Comparison of ENCODE assay signal across 31 cellular contexts in the genomic region with DNA sequence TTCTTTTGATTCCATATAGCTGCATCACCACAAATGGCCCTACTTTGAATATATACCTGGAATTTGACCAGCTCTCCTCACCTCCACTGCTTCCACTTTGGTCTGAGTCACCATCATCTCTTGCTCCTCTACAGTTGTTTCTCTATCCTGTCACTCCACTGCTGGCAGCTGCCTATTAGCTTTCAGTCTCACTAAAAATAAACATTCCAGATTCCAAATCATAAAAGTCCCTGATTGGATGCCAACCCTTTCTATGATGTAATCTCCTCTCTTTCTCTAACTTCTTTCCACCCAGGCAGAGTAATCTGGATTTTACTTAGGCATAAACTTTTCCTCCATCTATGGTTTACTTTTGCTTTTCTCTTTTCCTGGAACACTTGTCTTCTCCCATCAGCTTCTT. TPM values are rescaled to one million over a fixed set of nuclear protein-coding genes. Genes with fewer than 3 reads are reported as not detected.
A peak's percentile ranks its signal among the peaks of the same experiment; 100 is the strongest.
DNase-seq lines count a peak whose midpoint lies in the region; ATAC-seq, FAIRE-seq and TF ChIP-seq lines count a peak whose summit lies in the region.
"Had no signal": no experiment of that assay in that cellular context is flagged by ENCODE, and none has a peak within 500 bp of the region (broad histone marks: within the 10 kb centered on the region; RNA-seq: fewer than 3 reads in every experiment).

No MANE protein-coding gene starts in this region.

- no peaks in the 10 kb centered on the region for H3K4me1 Mint-ChIP-seq in activated naive CD4-positive, alpha-beta T cell treated with anti-CD3 and anti-CD28 coated beads for 36 hours (ENCODE audit: low read depth)
- no peaks in the 10 kb centered on the region for H3K4me1 Mint-ChIP-seq in activated naive CD4-positive, alpha-beta T cell treated with anti-CD3 and anti-CD28 coated beads, Interleukin-2, amount 10 ng/mL, durations not matched to agents 7 days and 5 days
- H3K4me1 Mint-ChIP-seq: activated CD4-positive, alpha-beta T cell treated with anti-CD3 and anti-CD28 coated beads, Interleukin-2, amount 10 ng/mL, durations not matched to agents 7 days and 5 days; activated CD8-positive, alpha-beta memory T cell treated with anti-CD3 and anti-CD28 coated beads, Interleukin-2, amount 10 ng/mL, durations not matched to agents 7 days and 5 days; CD4-positive, CD25-positive, alpha-beta regulatory T cell; naive thymus-derived CD4-positive, alpha-beta T cell had no signal

- no TSS peak for BruUV-seq in endothelial cell of umbilical vein (replicated peaks; lab: Mats Ljungman, UMichigan)

- H3K27me3 ChIP-seq in endothelial cell of umbilical vein (ENCODE audit: control insufficient read depth in 2 of 2, insufficient read depth in 2 of 2, low read length in 2 of 2) = peaks cover 4 to 10% of the 10 kb centered on the region in 2 experiments
- H3K27me3 ChIP-seq: left lung, Peyer's patch, SJSA1, thyroid gland, vagina had no signal

- TF ChIP-seq CTCF in endothelial cell of umbilical vein (IDR thresholded peaks at IDR 0.05; ENCODE audit: extremely low read depth in 1 of 2, insufficient read depth in 1 of 2, low read depth in 1 of 2, low read length in 2 of 2) = no peak

- H3K9me1 ChIP-seq in endothelial cell of umbilical vein (replicated peaks; ENCODE audit: control insufficient read depth, extremely low read depth, insufficient read depth, low read length) = no peaks in the 10 kb centered on the region

- DNase-seq in activated naive CD4-positive, alpha-beta T cell treated with anti-CD3 and anti-CD28 coated beads for 36 hours = no peak
- no peak for DNase-seq in activated naive CD4-positive, alpha-beta T cell treated with anti-CD3 and anti-CD28 coated beads, Interleukin-2, amount 10 ng/mL, durations not matched to agents 7 days and 5 days
- DNase-seq in NCI-H2029 (lab: John Stamatoyannopoulos, UW) (peak; percentile 51), endothelial cell of umbilical vein (ENCODE audit: low read depth, low spot score) (peak; percentile 10), stromal cell of bone marrow (ENCODE audit: low read depth) (peak; percentile 41), G401 (ENCODE audit: low spot score) (no peak), RPMI8226 (no peak), Right ventricle myocardium superior (no peak)
- DNase-seq: activated CD4-positive, alpha-beta T cell treated with anti-CD3 and anti-CD28 coated beads, Interleukin-2, amount 10 ng/mL, durations not matched to agents 7 days and 5 days; activated CD8-positive, alpha-beta memory T cell treated with anti-CD3 and anti-CD28 coated beads, Interleukin-2, amount 10 ng/mL, durations not matched to agents 7 days and 5 days; activated T-cell treated with anti-CD3 and anti-CD28 coated beads, Interleukin-2, amount 50 U/mL, for 48 hours; CD4-positive, CD25-positive, alpha-beta regulatory T cell; effector memory CD8-positive, alpha-beta T cell; left lung; mesendoderm; MV-4-11; naive thymus-derived CD4-positive, alpha-beta T cell; NCI-H1436 treated with DMSO at 0.1 percent for 48 hours; Peyer's patch; thyroid gland had no signal

- no peak overlapping the region for H3K4me3 ChIP-seq in endothelial cell of umbilical vein (replicated peaks in 1 of 3; ENCODE audit: insufficient read depth in 1 of 3, low read depth in 1 of 3, low read length in 3 of 3)
- H3K4me3 ChIP-seq: K562, left lung, Peyer's patch, SJSA1, skin epidermis, thyroid gland, vagina had no signal

- no peaks in the 10 kb centered on the region for H3K9me3 Mint-ChIP-seq in activated naive CD4-positive, alpha-beta T cell treated with anti-CD3 and anti-CD28 coated beads for 36 hours
- peaks cover 2% of the 10 kb centered on the region for H3K9me3 Mint-ChIP-seq in activated naive CD4-positive, alpha-beta T cell treated with anti-CD3 and anti-CD28 coated beads, Interleukin-2, amount 10 ng/mL, durations not matched to agents 7 days and 5 days
- H3K9me3 Mint-ChIP-seq: stimulated activated naive CD8-positive, alpha-beta T cell treated with anti-CD3 and anti-CD28 coated beads, Interleukin-15, Interleukin-2, amounts not matched to agents 100 ng/mL and 50 ng/mL, for 24 hours had no signal

- no peaks in the 10 kb centered on the region for H3K36me3 Mint-ChIP-seq in activated naive CD4-positive, alpha-beta T cell treated with anti-CD3 and anti-CD28 coated beads for 36 hours (ENCODE audit: low read depth)
- no peaks in the 10 kb centered on the region for H3K36me3 Mint-ChIP-seq in activated naive CD4-positive, alpha-beta T cell treated with anti-CD3 and anti-CD28 coated beads, Interleukin-2, amount 10 ng/mL, durations not matched to agents 7 days and 5 days
- H3K36me3 Mint-ChIP-seq: activated CD8-positive, alpha-beta memory T cell treated with anti-CD3 and anti-CD28 coated beads, Interleukin-2, amount 10 ng/mL, durations not matched to agents 7 days and 5 days; CD4-positive, CD25-positive, alpha-beta regulatory T cell; naive thymus-derived CD4-positive, alpha-beta T cell had no signal

- no peaks in the 10 kb centered on the region for H3K79me2 ChIP-seq in endothelial cell of umbilical vein (ENCODE audit: control insufficient read depth, insufficient read depth, low read length)

- CTCF ChIA-PET in activated naive CD4-positive, alpha-beta T cell treated with anti-CD3 and anti-CD28 coated beads for 36 hours (lab: Charles Lee) = no interaction called here
- CTCF ChIA-PET in activated naive CD4-positive, alpha-beta T cell treated with anti-CD3 and anti-CD28 coated beads, Interleukin-2, amount 10 ng/mL, durations not matched to agents 7 days and 5 days (lab: Charles Lee) = no interaction called here
- CTCF ChIA-PET in endothelial cell of umbilical vein (lab: Charles Lee) = no interaction called here

- H3K9me3 ChIP-seq in endothelial cell of umbilical vein (replicated peaks; ENCODE audit: control insufficient read depth, insufficient read depth, low read length) = no peaks in the 10 kb centered on the region
- H3K9me3 ChIP-seq: Peyer's patch, SJSA1, thyroid gland, vagina had no signal

- no peak overlapping the region for H3K4me2 ChIP-seq in endothelial cell of umbilical vein (ENCODE audit: insufficient read depth, low read length)

- no peak overlapping the region for H3K27ac ChIP-seq in endothelial cell of umbilical vein (ENCODE audit: insufficient read depth, low read depth, low read length)
- H3K27ac ChIP-seq: left lung, Peyer's patch, SJSA1, skin epidermis, thyroid gland, vagina had no signal

- FAIRE-seq in endothelial cell of umbilical vein (lab: Jason Lieb, UNC) = no peak
- FAIRE-seq: A204.1, colon, frontal cortex, H1, K562 had no signal

- H3K9ac ChIP-seq in endothelial cell of umbilical vein (replicated peaks; ENCODE audit: extremely low read depth, insufficient read depth, low read length) = no peak overlapping the region

- H3K4me1 ChIP-seq in endothelial cell of umbilical vein (ENCODE audit: control insufficient read depth, extremely low read depth, insufficient read depth, low read length) = no peaks in the 10 kb centered on the region
- H3K4me1 ChIP-seq: left lung, Peyer's patch, SJSA1, thyroid gland, vagina had no signal

- ATAC-seq in Right ventricle myocardium superior (ENCODE audit: poor library complexity) = no peak
- ATAC-seq: activated CD8-positive, alpha-beta memory T cell treated with anti-CD3 and anti-CD28 coated beads, Interleukin-2, amount 10 ng/mL, durations not matched to agents 7 days and 5 days; effector memory CD8-positive, alpha-beta T cell; esophagus mucosa; K562; left lung; naive thymus-derived CD4-positive, alpha-beta T cell had no signal

- H3K27ac Mint-ChIP-seq in activated naive CD4-positive, alpha-beta T cell treated with anti-CD3 and anti-CD28 coated beads for 36 hours = peak overlapping the region; percentile 46
- no peak overlapping the region for H3K27ac Mint-ChIP-seq in activated naive CD4-positive, alpha-beta T cell treated with anti-CD3 and anti-CD28 coated beads, Interleukin-2, amount 10 ng/mL, durations not matched to agents 7 days and 5 days
- H3K27ac Mint-ChIP-seq: activated CD4-positive, alpha-beta T cell treated with anti-CD3 and anti-CD28 coated beads, Interleukin-2, amount 10 ng/mL, durations not matched to agents 7 days and 5 days; activated CD8-positive, alpha-beta memory T cell treated with anti-CD3 and anti-CD28 coated beads, Interleukin-2, amount 10 ng/mL, durations not matched to agents 7 days and 5 days; CD4-positive, CD25-positive, alpha-beta regulatory T cell; effector memory CD8-positive, alpha-beta T cell; naive thymus-derived CD4-positive, alpha-beta T cell; stimulated activated naive CD8-positive, alpha-beta T cell treated with anti-CD3 and anti-CD28 coated beads, Interleukin-15, Interleukin-2, amounts not matched to agents 100 ng/mL and 50 ng/mL, for 24 hours had no signal

- no peaks in the 10 kb centered on the region for H3K36me3 ChIP-seq in endothelial cell of umbilical vein (ENCODE audit: control insufficient read depth in 2 of 2, extremely low read depth in 1 of 2, insufficient read depth in 2 of 2, low read length in 2 of 2)
- H3K36me3 ChIP-seq: left lung, Peyer's patch, SJSA1, thyroid gland, vagina had no signal

- no peaks in the 10 kb centered on the region for H4K20me1 ChIP-seq in endothelial cell of umbilical vein (replicated peaks; ENCODE audit: control insufficient read depth, extremely low read depth, insufficient read depth, low read length)

- no peak for TF ChIP-seq POLR2A in endothelial cell of umbilical vein (IDR thresholded peaks at IDR 0.05; ENCODE audit: low read depth, low read length)

- H3K27me3 Mint-ChIP-seq in activated naive CD4-positive, alpha-beta T cell treated with anti-CD3 and anti-CD28 coated beads for 36 hours (ENCODE audit: low read depth) = peaks cover 6% of the 10 kb centered on the region
- no peaks in the 10 kb centered on the region for H3K27me3 Mint-ChIP-seq in activated naive CD4-positive, alpha-beta T cell treated with anti-CD3 and anti-CD28 coated beads, Interleukin-2, amount 10 ng/mL, durations not matched to agents 7 days and 5 days

- no peak overlapping the region for H3K4me3 Mint-ChIP-seq in activated naive CD4-positive, alpha-beta T cell treated with anti-CD3 and anti-CD28 coated beads for 36 hours
- H3K4me3 Mint-ChIP-seq in activated naive CD4-positive, alpha-beta T cell treated with anti-CD3 and anti-CD28 coated beads, Interleukin-2, amount 10 ng/mL, durations not matched to agents 7 days and 5 days = no peak overlapping the region
- H3K4me3 Mint-ChIP-seq: activated CD4-positive, alpha-beta T cell treated with anti-CD3 and anti-CD28 coated beads, Interleukin-2, amount 10 ng/mL, durations not matched to agents 7 days and 5 days; activated CD8-positive, alpha-beta memory T cell treated with anti-CD3 and anti-CD28 coated beads, Interleukin-2, amount 10 ng/mL, durations not matched to agents 7 days and 5 days; CD4-positive, CD25-positive, alpha-beta regulatory T cell; effector memory CD8-positive, alpha-beta T cell; naive thymus-derived CD4-positive, alpha-beta T cell; stimulated activated naive CD8-positive, alpha-beta T cell treated with anti-CD3 and anti-CD28 coated beads, Interleukin-15, Interleukin-2, amounts not matched to agents 100 ng/mL and 50 ng/mL, for 24 hours had no signal

- POLR2A ChIA-PET in endothelial cell of umbilical vein (lab: Charles Lee) = no interaction called here

- in situ Hi-C loops in G401 (cut with HindIII; ENCODE audit: low sequenced_read_pairs) = no loop called here

- intact Hi-C loops in activated naive CD4-positive, alpha-beta T cell treated with anti-CD3 and anti-CD28 coated beads for 36 hours (cut with micrococcal nuclease) = no loop called here
- intact Hi-C loops in endothelial cell of umbilical vein (cut with micrococcal nuclease) (no loop called here), Right ventricle myocardium superior (cut with DNase I) (no loop called here)

- no peak overlapping the region for H2AFZ ChIP-seq in endothelial cell of umbilical vein (ENCODE audit: low read depth, low read length)

- dilution Hi-C loops in endothelial cell of umbilical vein (cut with MboI; ENCODE audit: extremely low pct_ligation_motif_present, low sequenced_read_pairs) = no loop called here

RNA-seq across cellular contexts. Expression of a gene that starts 49.1 kb away (rescaled TPM):
- not detected for total RNA-seq in activated naive CD4-positive, alpha-beta T cell treated with anti-CD3 and anti-CD28 coated beads for 36 hours
- total RNA-seq in endothelial cell of umbilical vein (not detected in 2 replicates), Right ventricle myocardium superior (not detected)
- polyA plus RNA-seq in endothelial cell of umbilical vein = not detected in 2 replicates
- not detected in 2 replicates for polyA plus RNA-seq in endothelial cell of umbilical vein (2011; cell fraction: cytosol; rRNA removed)
- polyA plus RNA-seq in endothelial cell of umbilical vein (2011; cell fraction: nucleus; rRNA removed) = not detected in 2 replicates
- polyA plus RNA-seq in endothelial cell of umbilical vein (2012) = not detected in 2 replicates
- polyA minus RNA-seq in endothelial cell of umbilical vein = not detected in 2 replicates
- not detected for polyA minus RNA-seq in endothelial cell of umbilical vein (2011; cell fraction: cytosol; rRNA and poly(A)+ RNA removed)
- not detected in 2 replicates for polyA minus RNA-seq in endothelial cell of umbilical vein (2011; cell fraction: nucleus; rRNA and poly(A)+ RNA removed)
- 2.2 and 5.2 TPM in 2 replicates for total RNA-seq in G401 (2014; rRNA removed; shearing (Covaris generic))
- total RNA-seq: activated CD4-positive, alpha-beta T cell treated with anti-CD3 and anti-CD28 coated beads, Interleukin-2, amount 10 ng/mL, durations not matched to agents 7 days and 5 days; activated CD8-positive, alpha-beta memory T cell treated with anti-CD3 and anti-CD28 coated beads, Interleukin-2, amount 10 ng/mL, durations not matched to agents 7 days and 5 days; CD4-positive, CD25-positive, alpha-beta regulatory T cell; esophagus mucosa; frontal cortex; H1; left lung; naive thymus-derived CD4-positive, alpha-beta T cell; NCI-H460; Peyer's patch; SJSA1; thyroid gland; vagina had no signal
- polyA plus RNA-seq: CD4-positive, CD25-positive, alpha-beta regulatory T cell; H1; naive thymus-derived CD4-positive, alpha-beta T cell had no signal

Comparison
In these comparisons a context has a peak if more than half of its experiments do, and no peak if none do; other contexts are left out.
1. DNase-seq: peak in NCI-H2029 (single experiment), endothelial cell of umbilical vein (single experiment) and stromal cell of bone marrow (single experiment); none in activated naive CD4-positive, alpha-beta T cell treated with anti-CD3 and anti-CD28 coated beads for 36 hours (single experiment), activated naive CD4-positive, alpha-beta T cell treated with anti-CD3 and anti-CD28 coated beads, Interleukin-2, amount 10 ng/mL, durations not matched to agents 7 days and 5 days (single experiment), G401 (single experiment), RPMI8226 (single experiment) and Right ventricle myocardium superior (single experiment).